Comparison of ENCODE assay signal across 1 cellular context in genomic region chr4:38904090-38904666, GRCh38.
TF ChIP-seq lines count a peak whose summit lies in the region.

No MANE protein-coding gene starts in this region.

TF ChIP-seq in HepG2, 621 proteins besides CTCF, POLR2A, EP300 and RAD21 (continued from another document and continues in another):
- TF ChIP-seq AFF4 (CRISPR knock-in tag; IDR thresholded peaks at IDR 0.05) (no peak), ZNF451 (CRISPR knock-in tag; IDR thresholded peaks at IDR 0.05) (no peak), GLI4 (CRISPR knock-in tag; IDR thresholded peaks at IDR 0.05; ENCODE audit: borderline replicate concordance) (no peak), SRSF4 (IDR thresholded peaks at IDR 0.05; ENCODE audit: low read depth, low read length, poor library complexity, severe bottlenecking) (no peak), ARID4A (CRISPR knock-in tag; IDR thresholded peaks at IDR 0.05; ENCODE audit: borderline replicate concordance) (peak; percentile 38; the same call in 1 of the 2 replicates), ZNF484 (CRISPR knock-in tag; IDR thresholded peaks at IDR 0.05; ENCODE audit: borderline replicate concordance, low read depth) (no peak), PLRG1 (conservative IDR thresholded peaks at IDR 0.05) (no peak), ZFYVE20 (CRISPR knock-in tag; IDR thresholded peaks at IDR 0.05; ENCODE audit: borderline replicate concordance, low read depth) (no peak), PPARG (CRISPR knock-in tag; conservative IDR thresholded peaks at IDR 0.05) (peak; percentile 98), ERF (CRISPR knock-in tag; IDR thresholded peaks at IDR 0.05) (0 out of 2 replicates have a peak, but pooled peaks have one; percentile 27), RFX3 (CRISPR knock-in tag; IDR thresholded peaks at IDR 0.05) (0 out of 2 replicates have a peak, but pooled peaks have one; percentile 16), KDM5A (IDR thresholded peaks at IDR 0.05; ENCODE audit: borderline replicate concordance, low read length) (peak; percentile 39; the same call in 1 of the 2 replicates), ZNF333 (CRISPR knock-in tag; IDR thresholded peaks at IDR 0.05; ENCODE audit: borderline replicate concordance) (no peak), FOXP4 (CRISPR knock-in tag; IDR thresholded peaks at IDR 0.05) (no peak; the same call in 1 of the 2 replicates), TARDBP (CRISPR knock-in tag; IDR thresholded peaks at IDR 0.05) (peak; percentile 76), BRF2 (CRISPR knock-in tag; IDR thresholded peaks at IDR 0.05) (no peak), POLR2AphosphoS2 (IDR thresholded peaks at IDR 0.05; ENCODE audit: low read depth, low read length) (no peak), ZNF792 (CRISPR knock-in tag; IDR thresholded peaks at IDR 0.05) (0 out of 2 replicates have a peak, but pooled peaks have one; percentile 54), RNF219 (CRISPR knock-in tag; IDR thresholded peaks at IDR 0.05) (no peak), POLR2G (IDR thresholded peaks at IDR 0.05; ENCODE audit: low read depth, low read length) (peak; percentile 35), NR2F1 (CRISPR knock-in tag; IDR thresholded peaks at IDR 0.05) (peak; percentile 87 to 90), KDM6A (CRISPR knock-in tag; IDR thresholded peaks at IDR 0.05; ENCODE audit: low read depth) (peak; percentile 70), BCL3 (CRISPR knock-in tag; IDR thresholded peaks at IDR 0.05) (0 out of 2 replicates have a peak, but pooled peaks have one; percentile 37), MIXL1 (CRISPR knock-in tag; IDR thresholded peaks at IDR 0.05) (peak; percentile 76), MZF1 (CRISPR knock-in tag; IDR thresholded peaks at IDR 0.05; ENCODE audit: borderline replicate concordance) (no peak), ZNF383 (CRISPR knock-in tag; IDR thresholded peaks at IDR 0.05; ENCODE audit: borderline replicate concordance) (no peak), ZNF124 (CRISPR knock-in tag; IDR thresholded peaks at IDR 0.05) (no peak), ZSCAN20 (CRISPR knock-in tag; IDR thresholded peaks at IDR 0.05; ENCODE audit: borderline replicate concordance) (no peak), NR2F2 (IDR thresholded peaks at IDR 0.05; ENCODE audit: borderline replicate concordance, low read depth) (peak; percentile 91), ZBTB33 (CRISPR knock-in tag; IDR thresholded peaks at IDR 0.05) (no peak), HIC2 (CRISPR knock-in tag; IDR thresholded peaks at IDR 0.05; ENCODE audit: low read depth) (no peak), CREBL2 (CRISPR knock-in tag; IDR thresholded peaks at IDR 0.05; ENCODE audit: borderline replicate concordance) (no peak), PAX8 (CRISPR knock-in tag; IDR thresholded peaks at IDR 0.05; ENCODE audit: borderline replicate concordance) (no peak), TSC22D2 (CRISPR knock-in tag; IDR thresholded peaks at IDR 0.05; ENCODE audit: borderline replicate concordance) (0 out of 2 replicates have a peak, but pooled peaks have one; percentile 36), THRA (CRISPR knock-in tag; IDR thresholded peaks at IDR 0.05; ENCODE audit: borderline replicate concordance) (peak; percentile 27; the same call in 1 of the 2 replicates)
